1 cellular context compared by ENCODE assay signal in genomic region chr22:23402275-23403151, GRCh38.
TF ChIP-seq lines count a peak whose summit lies in the region.

No MANE protein-coding gene starts in this region.

TF ChIP-seq in K562, 482 proteins besides CTCF, POLR2A, EP300 and RAD21 (continued from another document):
- TF ChIP-seq UBTF (IDR thresholded peaks at IDR 0.05; ENCODE audit: borderline replicate concordance in 1 of 2, low read depth in 2 of 2, low read length in 2 of 2) (0 out of 4 replicates have a peak, but pooled peaks have one; percentile 15 to 39), POLR2G (IDR thresholded peaks at IDR 0.05; ENCODE audit: low read depth, low read length) (peak; percentile 73)
